In the genomic region with DNA sequence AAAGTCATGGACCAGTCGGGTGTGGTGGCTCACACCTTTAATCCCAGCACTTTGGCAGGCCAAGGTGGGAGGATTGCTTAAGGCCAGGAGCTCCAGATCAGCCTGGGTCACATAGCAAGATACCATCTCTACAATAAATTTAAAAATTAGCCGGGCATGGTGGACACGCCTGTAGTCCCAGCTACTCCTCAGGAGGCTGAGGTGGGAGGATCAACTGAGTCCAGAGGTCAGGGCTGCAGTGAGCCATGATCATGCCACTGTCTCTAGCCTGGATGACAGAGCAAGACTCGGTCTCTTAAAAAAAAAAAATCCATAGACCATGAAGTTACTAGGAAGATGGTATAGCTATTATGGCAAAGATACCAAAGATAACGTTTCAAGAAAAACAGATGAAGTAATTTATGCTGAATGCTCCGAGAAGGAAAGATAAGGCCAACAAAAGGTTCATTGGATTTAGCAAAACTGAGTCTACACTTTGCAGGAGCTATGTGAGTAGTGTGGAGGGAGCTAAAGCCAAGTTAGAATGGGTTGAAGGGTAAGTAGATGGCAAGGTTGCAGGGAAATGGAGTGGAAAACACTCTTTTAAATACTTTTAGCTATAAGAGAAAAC, we compare ENCODE assay signal across 20 cellular contexts. TPM values are rescaled to one million over a fixed set of nuclear protein-coding genes. Genes with fewer than 3 reads are reported as not detected.
DNase-seq lines count a peak whose midpoint lies in the region; ATAC-seq and TF ChIP-seq lines count a peak whose summit lies in the region.
"Had no signal": no experiment of that assay in that cellular context is flagged by ENCODE, and none has a peak within 500 bp of the region (broad histone marks: within the 10 kb centered on the region; RNA-seq: fewer than 3 reads in every experiment).

No MANE protein-coding gene starts in this region.

- no peaks in the 10 kb centered on the region for H3K4me1 ChIP-seq in hepatocyte (ENCODE audit: insufficient read depth)
- H3K4me1 ChIP-seq in smooth muscle cell (ENCODE audit: low read depth): peaks cover 7% of the 10 kb centered on the region
- H3K4me1 ChIP-seq: parathyroid adenoma had no signal

- H4K20me1 ChIP-seq in hepatocyte (ENCODE audit: insufficient read depth, poor library complexity, severe bottlenecking) (no peaks in the 10 kb centered on the region), smooth muscle cell (ENCODE audit: low read depth) (peaks cover 17% of the 10 kb centered on the region)

- no peak for ATAC-seq in GM21717 (IDR thresholded peaks at IDR 0.05; ENCODE audit: unreplicated experiment)

- H3K79me2 ChIP-seq in hepatocyte: peaks cover 41% of the 10 kb centered on the region
- peaks cover 41% of the 10 kb centered on the region for H3K79me2 ChIP-seq in smooth muscle cell (ENCODE audit: low read depth)

- H3K4me3 ChIP-seq in SK-N-MC: no peak overlapping the region
- no peak overlapping the region for H3K4me3 ChIP-seq in hepatocyte
- H3K4me3 ChIP-seq in smooth muscle cell: no peak overlapping the region
- H3K4me3 ChIP-seq: cardiac muscle cell, esophagus muscularis mucosa, skin epidermis had no signal

- H2AFZ ChIP-seq in hepatocyte: no peak overlapping the region
- H2AFZ ChIP-seq in smooth muscle cell (ENCODE audit: low read depth): no peak overlapping the region
- H2AFZ ChIP-seq: parathyroid adenoma had no signal

- H3K27me3 ChIP-seq in hepatocyte (no peaks in the 10 kb centered on the region), smooth muscle cell (ENCODE audit: low read depth) (no peaks in the 10 kb centered on the region)
- H3K27me3 ChIP-seq: cardiac muscle cell, esophagus muscularis mucosa had no signal

- H3K27me3 Mint-ChIP-seq in activated CD4-positive, alpha-beta T cell treated with anti-CD3 and anti-CD28 coated beads, Interleukin-2, amount 10 ng/mL, durations not matched to agents 7 days and 5 days: no peaks in the 10 kb centered on the region
- no peaks in the 10 kb centered on the region for H3K27me3 Mint-ChIP-seq in progenitor cell of endocrine pancreas

- POLR2A ChIA-PET in activated CD4-positive, alpha-beta T cell treated with anti-CD3 and anti-CD28 coated beads, Interleukin-2, amount 10 ng/mL, durations not matched to agents 7 days and 5 days (lab: Charles Lee): no interaction called here

- H3K4me3 Mint-ChIP-seq in activated CD4-positive, alpha-beta T cell treated with anti-CD3 and anti-CD28 coated beads, Interleukin-2, amount 10 ng/mL, durations not matched to agents 7 days and 5 days: no peak overlapping the region
- H3K4me3 Mint-ChIP-seq in progenitor cell of endocrine pancreas (ENCODE audit: low read depth): no peak overlapping the region

- peaks cover 28% of the 10 kb centered on the region for H3K36me3 ChIP-seq in SK-N-MC (ENCODE audit: insufficient read depth, low read length)
- no peaks in the 10 kb centered on the region for H3K36me3 ChIP-seq in hepatocyte (replicated peaks; ENCODE audit: insufficient read depth, low read depth)
- H3K36me3 ChIP-seq in smooth muscle cell (ENCODE audit: low read depth): no peaks in the 10 kb centered on the region
- H3K36me3 ChIP-seq: cardiac muscle cell had no signal

- 83% methylated on average over 6 of the region's 6 CpGs for WGBS in hepatocyte (ENCODE audit: low lambda C conversion rate, missing lambda C conversion rate)
- WGBS in smooth muscle cell (ENCODE audit: low lambda C conversion rate): 88% methylated on average over 6 of the region's 6 CpGs

- H3K9me2 ChIP-seq in hepatocyte (replicated peaks; ENCODE audit: insufficient read depth): no peaks in the 10 kb centered on the region

- TF ChIP-seq CTCF in hepatocyte (IDR thresholded peaks at IDR 0.05; ENCODE audit: poor library complexity): no peak
- no peak for TF ChIP-seq CTCF in smooth muscle cell (IDR thresholded peaks at IDR 0.05; ENCODE audit: borderline replicate concordance, insufficient read depth, poor library complexity, severe bottlenecking)
- TF ChIP-seq CTCF in progenitor cell of endocrine pancreas (IDR thresholded peaks at IDR 0.05; ENCODE audit: unreplicated experiment): no peak

- peaks cover 30% of the 10 kb centered on the region for H3K36me3 Mint-ChIP-seq in activated CD4-positive, alpha-beta T cell treated with anti-CD3 and anti-CD28 coated beads, Interleukin-2, amount 10 ng/mL, durations not matched to agents 7 days and 5 days (ENCODE audit: low read depth)
- peaks cover 14% of the 10 kb centered on the region for H3K36me3 Mint-ChIP-seq in progenitor cell of endocrine pancreas (ENCODE audit: insufficient read depth)

- peak overlapping the region; percentile 97 for H3K27ac ChIP-seq in SK-N-MC
- peak overlapping the region; percentile 5 for H3K27ac ChIP-seq in hepatocyte
- peak overlapping the region; percentile 82 for H3K27ac ChIP-seq in smooth muscle cell (ENCODE audit: low read depth)
- H3K27ac ChIP-seq: C4-2B, cardiac muscle cell, esophagus muscularis mucosa, parathyroid adenoma, skin epidermis had no signal

- CTCF ChIA-PET in activated CD4-positive, alpha-beta T cell treated with anti-CD3 and anti-CD28 coated beads, Interleukin-2, amount 10 ng/mL, durations not matched to agents 7 days and 5 days (lab: Charles Lee): interaction anchor here (0.6 to 1.5 kb wide), 4 partner anchors 10 to 46 kb away, joined by 3 to 4 read pairs (median 4); no protein-coding TSS in a partner anchor

- H3K9me3 Mint-ChIP-seq in activated CD4-positive, alpha-beta T cell treated with anti-CD3 and anti-CD28 coated beads, Interleukin-2, amount 10 ng/mL, durations not matched to agents 7 days and 5 days: peaks cover 3% of the 10 kb centered on the region
- peaks cover 2% of the 10 kb centered on the region for H3K9me3 Mint-ChIP-seq in progenitor cell of endocrine pancreas (ENCODE audit: low read depth)

- H3K4me1 Mint-ChIP-seq in activated CD4-positive, alpha-beta T cell treated with anti-CD3 and anti-CD28 coated beads, Interleukin-2, amount 10 ng/mL, durations not matched to agents 7 days and 5 days: peaks cover 13% of the 10 kb centered on the region
- peaks cover 2% of the 10 kb centered on the region for H3K4me1 Mint-ChIP-seq in progenitor cell of endocrine pancreas (ENCODE audit: low read depth)

- peaks cover 14% of the 10 kb centered on the region for H3F3A ChIP-seq in smooth muscle cell (ENCODE audit: low read depth)

- H3K9me3 ChIP-seq in SK-N-MC (ENCODE audit: low read depth, low read length) (no peaks in the 10 kb centered on the region), hepatocyte (ENCODE audit: low read depth) (no peaks in the 10 kb centered on the region), smooth muscle cell (replicated peaks; ENCODE audit: low read depth) (no peaks in the 10 kb centered on the region)
- H3K9me3 ChIP-seq: esophagus muscularis mucosa had no signal

- H3K4me2 ChIP-seq in hepatocyte (no peak overlapping the region), smooth muscle cell (no peak overlapping the region)

- H3K9ac ChIP-seq in SK-N-MC (ENCODE audit: insufficient read length): no peak overlapping the region
- no peak overlapping the region for H3K9ac ChIP-seq in smooth muscle cell (ENCODE audit: low read depth)
- H3K9ac ChIP-seq: parathyroid adenoma had no signal

- no peak for DNase-seq in activated CD4-positive, alpha-beta T cell treated with anti-CD3 and anti-CD28 coated beads, Interleukin-2, amount 10 ng/mL, durations not matched to agents 7 days and 5 days
- DNase-seq in activated CD4-positive, alpha-beta T cell treated with anti-CD3 and anti-CD28 coated beads for 48 hours: no peak
- DNase-seq in SK-N-MC (ENCODE audit: low read depth, low spot score) (no peak), hepatocyte (ENCODE audit: low spot score) (no peak), smooth muscle cell (lab: John Stamatoyannopoulos, UW; ENCODE audit: unreplicated experiment) (no peak), progenitor cell of endocrine pancreas (ENCODE audit: low spot score, unreplicated experiment) (no peak), Kasumi-1 (lab: John Stamatoyannopoulos, UW) (no peak)
- DNase-seq: activated CD4-positive, CD25-positive, alpha-beta regulatory T cell; activated CD8-positive, alpha-beta memory T cell treated with anti-CD3 and anti-CD28 coated beads for 24 hours; DMS53; MM.1S; NCI-H187 treated with DMSO at 0.1 percent for 48 hours; NCI-H345; stimulated activated CD8-positive, alpha-beta memory T cell treated with anti-CD3 and anti-CD28 coated beads, Interleukin-4, amount 100 ng/mL, for 48 hours had no signal

- peak overlapping the region; percentile 15 for H3K27ac Mint-ChIP-seq in activated CD4-positive, alpha-beta T cell treated with anti-CD3 and anti-CD28 coated beads, Interleukin-2, amount 10 ng/mL, durations not matched to agents 7 days and 5 days
- no peak overlapping the region for H3K27ac Mint-ChIP-seq in progenitor cell of endocrine pancreas

RNA-seq across cellular contexts. Expression of a gene that starts 11.7 kb away (rescaled TPM):
- 10 to 100 TPM; 22.6 to 27.9 TPM for total RNA-seq in activated CD4-positive, alpha-beta T cell treated with anti-CD3 and anti-CD28 coated beads, Interleukin-2, amount 10 ng/mL, durations not matched to agents 7 days and 5 days
- total RNA-seq in hepatocyte: 20.3 and 22.8 TPM in 2 replicates
- polyA plus RNA-seq in hepatocyte: 9.7 and 11.3 TPM in 2 replicates
- total RNA-seq in smooth muscle cell: 16.5 and 20.7 TPM in 2 replicates
- polyA plus RNA-seq in smooth muscle cell: 8.0 and 11.4 TPM in 2 replicates
- 25.9 and 28.8 TPM in 2 replicates for total RNA-seq in progenitor cell of endocrine pancreas

RNA-seq across cellular contexts. Expression of a gene that starts 60.0 kb away (rescaled TPM):
- 100 to 1,000 TPM; 111 to 146 TPM for total RNA-seq in activated CD4-positive, alpha-beta T cell treated with anti-CD3 and anti-CD28 coated beads, Interleukin-2, amount 10 ng/mL, durations not matched to agents 7 days and 5 days
- total RNA-seq in hepatocyte: 42.5 and 52.8 TPM in 2 replicates
- polyA plus RNA-seq in hepatocyte: 27.0 TPM in 2 replicates
- total RNA-seq in smooth muscle cell: 64.9 and 77.8 TPM in 2 replicates
- polyA plus RNA-seq in smooth muscle cell: 41.2 and 47.5 TPM in 2 replicates
- 54.4 and 61.6 TPM in 2 replicates for total RNA-seq in progenitor cell of endocrine pancreas

Comparison
In these comparisons a context has a peak if more than half of its experiments do, and no peak if none do; other contexts are left out.
1. H3K27ac ChIP-seq: peak in every context shown above with its lines; median percentile 97 in SK-N-MC; 82 in smooth muscle cell; 5 in hepatocyte.